In the genomic region with DNA sequence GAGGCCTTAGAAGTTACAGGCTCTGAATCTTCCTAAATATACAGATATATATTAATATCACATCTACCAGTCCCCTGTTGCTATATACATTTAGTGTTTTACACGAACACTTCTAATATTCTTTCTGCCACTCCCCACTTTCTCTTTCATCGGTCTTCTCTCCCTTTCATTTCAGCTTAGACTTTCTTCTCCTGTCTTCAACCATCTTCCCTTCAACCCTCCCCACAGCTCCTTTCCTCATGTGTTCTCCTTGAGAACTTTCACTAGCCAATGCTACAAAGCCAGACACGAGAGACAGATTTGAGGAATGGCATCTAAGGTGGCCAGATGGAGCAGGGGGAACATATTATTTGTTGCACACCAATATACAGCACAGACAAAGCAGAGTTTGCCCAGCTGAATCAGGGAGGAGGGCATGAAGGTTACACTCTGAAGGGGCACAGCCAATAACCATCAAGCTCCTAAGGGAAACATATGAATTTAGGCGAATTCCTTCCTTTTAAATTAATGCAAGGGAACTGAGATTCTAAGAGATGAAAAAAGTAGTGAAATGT, we compare ENCODE assay signal across 1 cellular context.
A peak's percentile ranks its signal among the peaks of the same experiment; 100 is the strongest.
TF ChIP-seq lines count a peak whose summit lies in the region.

No MANE protein-coding gene starts in this region.

TF ChIP-seq in HEK293, 187 proteins besides CTCF, POLR2A, EP300 and RAD21 (continued from another document):
- TF ChIP-seq, protein P1, sequence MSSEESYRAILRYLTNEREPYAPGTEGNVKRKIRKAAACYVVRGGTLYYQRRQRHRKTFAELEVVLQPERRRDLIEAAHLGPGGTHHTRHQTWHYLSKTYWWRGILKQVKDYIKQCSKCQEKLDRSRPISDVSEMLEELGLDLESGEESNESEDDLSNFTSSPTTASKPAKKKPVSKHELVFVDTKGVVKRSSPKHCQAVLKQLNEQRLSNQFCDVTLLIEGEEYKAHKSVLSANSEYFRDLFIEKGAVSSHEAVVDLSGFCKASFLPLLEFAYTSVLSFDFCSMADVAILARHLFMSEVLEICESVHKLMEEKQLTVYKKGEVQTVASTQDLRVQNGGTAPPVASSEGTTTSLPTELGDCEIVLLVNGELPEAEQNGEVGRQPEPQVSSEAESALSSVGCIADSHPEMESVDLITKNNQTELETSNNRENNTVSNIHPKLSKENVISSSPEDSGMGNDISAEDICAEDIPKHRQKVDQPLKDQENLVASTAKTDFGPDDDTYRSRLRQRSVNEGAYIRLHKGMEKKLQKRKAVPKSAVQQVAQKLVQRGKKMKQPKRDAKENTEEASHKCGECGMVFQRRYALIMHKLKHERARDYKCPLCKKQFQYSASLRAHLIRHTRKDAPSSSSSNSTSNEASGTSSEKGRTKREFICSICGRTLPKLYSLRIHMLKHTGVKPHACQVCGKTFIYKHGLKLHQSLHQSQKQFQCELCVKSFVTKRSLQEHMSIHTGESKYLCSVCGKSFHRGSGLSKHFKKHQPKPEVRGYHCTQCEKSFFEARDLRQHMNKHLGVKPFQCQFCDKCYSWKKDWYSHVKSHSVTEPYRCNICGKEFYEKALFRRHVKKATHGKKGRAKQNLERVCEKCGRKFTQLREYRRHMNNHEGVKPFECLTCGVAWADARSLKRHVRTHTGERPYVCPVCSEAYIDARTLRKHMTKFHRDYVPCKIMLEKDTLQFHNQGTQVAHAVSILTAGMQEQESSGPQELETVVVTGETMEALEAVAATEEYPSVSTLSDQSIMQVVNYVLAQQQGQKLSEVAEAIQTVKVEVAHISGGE (tag by site-specific recombination; conservative IDR thresholded peaks at IDR 0.05; ENCODE audit: low read depth), result peak; percentile 91
- TF ChIP-seq ZNF302 (tag by site-specific recombination; IDR thresholded peaks at IDR 0.05; ENCODE audit: low read depth) (no peak), ZFHX2 (tag by site-specific recombination; conservative IDR thresholded peaks at IDR 0.05) (no peak), PRDM1 (tag by site-specific recombination; IDR thresholded peaks at IDR 0.05) (peak; percentile 98), ZNF214 (tag by site-specific recombination; IDR thresholded peaks at IDR 0.05; ENCODE audit: borderline replicate concordance) (no peak)
